1 cellular context compared by ENCODE assay signal in the genomic region with DNA sequence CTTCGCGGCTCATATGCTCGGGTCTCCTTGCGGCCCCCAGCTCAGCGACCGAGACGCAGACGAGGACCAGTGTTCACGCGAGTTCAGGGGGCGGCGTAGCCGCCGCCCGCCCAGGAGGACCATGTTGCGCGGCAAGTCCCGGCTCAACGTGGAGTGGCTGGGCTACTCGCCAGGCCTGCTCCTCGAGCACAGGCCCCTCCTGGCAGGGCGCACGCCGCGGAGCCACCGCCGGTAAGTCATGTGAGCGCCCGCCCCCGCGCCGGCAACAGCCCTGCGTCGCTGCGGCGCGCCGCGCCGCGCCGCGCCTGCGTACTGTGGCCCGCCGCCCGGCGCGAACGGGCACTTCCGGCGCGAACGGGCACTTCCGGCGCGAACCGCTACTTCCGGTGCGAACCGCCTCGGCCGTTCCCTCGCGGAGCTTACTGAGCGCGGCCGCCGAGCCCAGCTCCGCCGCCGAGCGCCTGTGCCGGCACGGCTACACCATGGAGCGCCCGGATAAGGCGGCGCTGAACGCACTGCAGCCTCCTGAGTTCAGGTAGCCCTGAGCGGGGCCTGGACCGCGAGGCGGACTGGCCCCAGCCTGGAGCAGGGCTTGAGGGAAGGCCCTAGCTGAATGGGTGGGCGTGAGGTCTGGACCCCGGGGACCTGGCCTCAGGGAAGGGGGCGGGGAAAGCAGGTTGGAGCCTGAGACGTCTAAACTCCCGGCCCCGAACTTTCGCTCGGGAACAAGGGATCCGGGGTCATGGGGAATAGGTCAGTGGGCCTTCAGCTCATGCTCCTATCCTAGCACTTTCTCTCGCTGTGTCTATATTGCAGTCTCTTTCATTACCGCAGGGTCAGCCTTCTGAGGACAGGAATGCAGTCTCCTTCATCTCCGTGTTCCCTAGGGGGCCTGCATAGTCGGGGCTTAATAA.
TF ChIP-seq lines count a peak whose summit lies in the region.

Gene VMA21 (plus strand): TSS at position 380 of the 914 bp plus-strand sequence. CDS start 103 bp downstream, at position 483.

TF ChIP-seq in HepG2, 621 proteins besides CTCF, POLR2A, EP300 and RAD21 (continued from another document and continues in another):
- TF ChIP-seq ZBTB14 (CRISPR knock-in tag; IDR thresholded peaks at IDR 0.05) (no peak), PLRG1 (conservative IDR thresholded peaks at IDR 0.05) (no peak), ZNF660 (CRISPR knock-in tag; IDR thresholded peaks at IDR 0.05; ENCODE audit: borderline replicate concordance, low read depth) (no peak), ATF7 (IDR thresholded peaks at IDR 0.05) (no peak), ATF7 (CRISPR knock-in tag; IDR thresholded peaks at IDR 0.05) (no peak), AGO2 (optimal IDR thresholded peaks at IDR 0.05; ENCODE audit: low read depth, low read length) (no peak), SP5 (CRISPR knock-in tag; IDR thresholded peaks at IDR 0.05; ENCODE audit: borderline replicate concordance, low read depth) (no peak), BORCS8-MEF2B (CRISPR knock-in tag; IDR thresholded peaks at IDR 0.05) (peak; percentile 19; the same call in 1 of the 2 replicates), TEAD2 (CRISPR knock-in tag; IDR thresholded peaks at IDR 0.05) (0 out of 2 replicates have a peak, but pooled peaks have one; percentile 30), ZSCAN9 (CRISPR knock-in tag; IDR thresholded peaks at IDR 0.05; ENCODE audit: borderline replicate concordance) (no peak), ATF3 (CRISPR knock-in tag; IDR thresholded peaks at IDR 0.05) (no peak), ZNF788 (CRISPR knock-in tag; IDR thresholded peaks at IDR 0.05; ENCODE audit: borderline replicate concordance) (peak; percentile 29; the same call in 1 of the 2 replicates), BRD4 (CRISPR knock-in tag; IDR thresholded peaks at IDR 0.05) (no peak), ZBTB3 (CRISPR knock-in tag; IDR thresholded peaks at IDR 0.05; ENCODE audit: borderline replicate concordance, low read depth) (no peak), ZNF670 (CRISPR knock-in tag; IDR thresholded peaks at IDR 0.05; ENCODE audit: borderline replicate concordance) (no peak), ZBTB39 (CRISPR knock-in tag; IDR thresholded peaks at IDR 0.05) (no peak), ZNF773 (CRISPR knock-in tag; IDR thresholded peaks at IDR 0.05; ENCODE audit: borderline replicate concordance) (peak; percentile 82; the same call in 1 of the 2 replicates), EHMT2 (IDR thresholded peaks at IDR 0.05; ENCODE audit: borderline replicate concordance, low read depth, low read length) (no peak), TCF12 (IDR thresholded peaks at IDR 0.05) (no peak), TCF12 (CRISPR knock-in tag; IDR thresholded peaks at IDR 0.05) (no peak), SMARCC2 (IDR thresholded peaks at IDR 0.05) (no peak), ZNF772 (CRISPR knock-in tag; IDR thresholded peaks at IDR 0.05) (peak; percentile 46; the same call in 1 of the 2 replicates), ATF1 (CRISPR knock-in tag; IDR thresholded peaks at IDR 0.05) (no peak), ZNF503 (CRISPR knock-in tag; IDR thresholded peaks at IDR 0.05) (0 out of 2 replicates have a peak, but pooled peaks have one; percentile 8), ZBTB38 (CRISPR knock-in tag; IDR thresholded peaks at IDR 0.05) (0 out of 2 replicates have a peak, but pooled peaks have one; percentile 18), MXD4 (CRISPR knock-in tag; IDR thresholded peaks at IDR 0.05) (no peak), SOX6 (IDR thresholded peaks at IDR 0.05) (no peak), SOX6 (CRISPR knock-in tag; IDR thresholded peaks at IDR 0.05) (no peak), RFX5 (IDR thresholded peaks at IDR 0.05; ENCODE audit: low read depth, low read length) (no peak), HNF1B (CRISPR knock-in tag; IDR thresholded peaks at IDR 0.05) (no peak), ELF4 (CRISPR knock-in tag; IDR thresholded peaks at IDR 0.05; ENCODE audit: borderline replicate concordance) (no peak), SOX13 (IDR thresholded peaks at IDR 0.05) (no peak), SOX13 (CRISPR knock-in tag; conservative IDR thresholded peaks at IDR 0.05 in 1 of 2, IDR thresholded peaks at IDR 0.05 in 1 of 2) (no peak; a peak in 1 of 4 replicates), ZNF780A (CRISPR knock-in tag; IDR thresholded peaks at IDR 0.05) (no peak), KAT2B (IDR thresholded peaks at IDR 0.05; ENCODE audit: borderline replicate concordance, low read depth, low read length) (no peak), RBM22 (optimal IDR thresholded peaks at IDR 0.05; ENCODE audit: low read length) (no peak), SIX1 (CRISPR knock-in tag; IDR thresholded peaks at IDR 0.05; ENCODE audit: borderline replicate concordance) (no peak), NCOA1 (CRISPR knock-in tag; IDR thresholded peaks at IDR 0.05) (no peak), EZH2 (conservative IDR thresholded peaks at IDR 0.05; ENCODE audit: low read depth, low read length) (no peak), TBX2 (CRISPR knock-in tag; IDR thresholded peaks at IDR 0.05; ENCODE audit: borderline replicate concordance) (peak; percentile 47; the same call in 1 of the 2 replicates), ZNF713 (CRISPR knock-in tag; IDR thresholded peaks at IDR 0.05) (0 out of 2 replicates have a peak, but pooled peaks have one; percentile 30), NR3C1 (CRISPR knock-in tag; IDR thresholded peaks at IDR 0.05) (no peak)
- TF ChIP-seq, protein P1, sequence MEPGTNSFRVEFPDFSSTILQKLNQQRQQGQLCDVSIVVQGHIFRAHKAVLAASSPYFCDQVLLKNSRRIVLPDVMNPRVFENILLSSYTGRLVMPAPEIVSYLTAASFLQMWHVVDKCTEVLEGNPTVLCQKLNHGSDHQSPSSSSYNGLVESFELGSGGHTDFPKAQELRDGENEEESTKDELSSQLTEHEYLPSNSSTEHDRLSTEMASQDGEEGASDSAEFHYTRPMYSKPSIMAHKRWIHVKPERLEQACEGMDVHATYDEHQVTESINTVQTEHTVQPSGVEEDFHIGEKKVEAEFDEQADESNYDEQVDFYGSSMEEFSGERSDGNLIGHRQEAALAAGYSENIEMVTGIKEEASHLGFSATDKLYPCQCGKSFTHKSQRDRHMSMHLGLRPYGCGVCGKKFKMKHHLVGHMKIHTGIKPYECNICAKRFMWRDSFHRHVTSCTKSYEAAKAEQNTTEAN (CRISPR knock-in tag; conservative IDR thresholded peaks at IDR 0.05) = 0 out of 2 replicates have a peak, but pooled peaks have one; percentile 56
- TF ChIP-seq, protein P2, sequence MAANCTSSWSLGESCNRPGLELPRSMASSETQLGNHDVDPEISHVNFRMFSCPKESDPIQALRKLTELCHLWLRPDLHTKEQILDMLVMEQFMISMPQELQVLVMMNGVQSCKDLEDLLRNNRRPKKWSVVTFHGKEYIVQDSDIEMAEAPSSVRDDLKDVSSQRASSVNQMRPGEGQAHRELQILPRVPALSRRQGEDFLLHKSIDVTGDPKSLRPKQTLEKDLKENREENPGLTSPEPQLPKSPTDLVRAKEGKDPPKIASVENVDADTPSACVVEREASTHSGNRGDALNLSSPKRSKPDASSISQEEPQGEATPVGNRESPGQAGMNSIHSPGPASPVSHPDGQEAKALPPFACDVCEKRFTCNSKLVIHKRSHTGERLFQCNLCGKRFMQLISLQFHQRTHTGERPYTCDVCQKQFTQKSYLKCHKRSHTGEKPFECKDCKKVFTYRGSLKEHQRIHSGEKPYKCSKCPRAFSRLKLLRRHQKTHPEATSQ (CRISPR knock-in tag; IDR thresholded peaks at IDR 0.05; ENCODE audit: borderline replicate concordance) = no peak
- TF ChIP-seq, protein P3, sequence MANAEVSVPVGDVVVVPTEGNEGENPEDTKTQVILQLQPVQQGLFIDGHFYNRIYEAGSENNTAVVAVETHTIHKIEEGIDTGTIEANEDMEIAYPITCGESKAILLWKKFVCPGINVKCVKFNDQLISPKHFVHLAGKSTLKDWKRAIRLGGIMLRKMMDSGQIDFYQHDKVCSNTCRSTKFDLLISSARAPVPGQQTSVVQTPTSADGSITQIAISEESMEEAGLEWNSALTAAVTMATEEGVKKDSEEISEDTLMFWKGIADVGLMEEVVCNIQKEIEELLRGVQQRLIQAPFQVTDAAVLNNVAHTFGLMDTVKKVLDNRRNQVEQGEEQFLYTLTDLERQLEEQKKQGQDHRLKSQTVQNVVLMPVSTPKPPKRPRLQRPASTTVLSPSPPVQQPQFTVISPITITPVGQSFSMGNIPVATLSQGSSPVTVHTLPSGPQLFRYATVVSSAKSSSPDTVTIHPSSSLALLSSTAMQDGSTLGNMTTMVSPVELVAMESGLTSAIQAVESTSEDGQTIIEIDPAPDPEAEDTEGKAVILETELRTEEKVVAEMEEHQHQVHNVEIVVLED (CRISPR knock-in tag; IDR thresholded peaks at IDR 0.05; ENCODE audit: borderline replicate concordance) = peak; percentile 74
- TF ChIP-seq, protein P4, sequence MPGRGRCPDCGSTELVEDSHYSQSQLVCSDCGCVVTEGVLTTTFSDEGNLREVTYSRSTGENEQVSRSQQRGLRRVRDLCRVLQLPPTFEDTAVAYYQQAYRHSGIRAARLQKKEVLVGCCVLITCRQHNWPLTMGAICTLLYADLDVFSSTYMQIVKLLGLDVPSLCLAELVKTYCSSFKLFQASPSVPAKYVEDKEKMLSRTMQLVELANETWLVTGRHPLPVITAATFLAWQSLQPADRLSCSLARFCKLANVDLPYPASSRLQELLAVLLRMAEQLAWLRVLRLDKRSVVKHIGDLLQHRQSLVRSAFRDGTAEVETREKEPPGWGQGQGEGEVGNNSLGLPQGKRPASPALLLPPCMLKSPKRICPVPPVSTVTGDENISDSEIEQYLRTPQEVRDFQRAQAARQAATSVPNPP (CRISPR knock-in tag; IDR thresholded peaks at IDR 0.05) = no peak
- TF ChIP-seq, protein P5, sequence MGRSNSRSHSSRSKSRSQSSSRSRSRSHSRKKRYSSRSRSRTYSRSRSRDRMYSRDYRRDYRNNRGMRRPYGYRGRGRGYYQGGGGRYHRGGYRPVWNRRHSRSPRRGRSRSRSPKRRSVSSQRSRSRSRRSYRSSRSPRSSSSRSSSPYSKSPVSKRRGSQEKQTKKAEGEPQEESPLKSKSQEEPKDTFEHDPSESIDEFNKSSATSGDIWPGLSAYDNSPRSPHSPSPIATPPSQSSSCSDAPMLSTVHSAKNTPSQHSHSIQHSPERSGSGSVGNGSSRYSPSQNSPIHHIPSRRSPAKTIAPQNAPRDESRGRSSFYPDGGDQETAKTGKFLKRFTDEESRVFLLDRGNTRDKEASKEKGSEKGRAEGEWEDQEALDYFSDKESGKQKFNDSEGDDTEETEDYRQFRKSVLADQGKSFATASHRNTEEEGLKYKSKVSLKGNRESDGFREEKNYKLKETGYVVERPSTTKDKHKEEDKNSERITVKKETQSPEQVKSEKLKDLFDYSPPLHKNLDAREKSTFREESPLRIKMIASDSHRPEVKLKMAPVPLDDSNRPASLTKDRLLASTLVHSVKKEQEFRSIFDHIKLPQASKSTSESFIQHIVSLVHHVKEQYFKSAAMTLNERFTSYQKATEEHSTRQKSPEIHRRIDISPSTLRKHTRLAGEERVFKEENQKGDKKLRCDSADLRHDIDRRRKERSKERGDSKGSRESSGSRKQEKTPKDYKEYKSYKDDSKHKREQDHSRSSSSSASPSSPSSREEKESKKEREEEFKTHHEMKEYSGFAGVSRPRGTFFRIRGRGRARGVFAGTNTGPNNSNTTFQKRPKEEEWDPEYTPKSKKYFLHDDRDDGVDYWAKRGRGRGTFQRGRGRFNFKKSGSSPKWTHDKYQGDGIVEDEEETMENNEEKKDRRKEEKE (IDR thresholded peaks at IDR 0.05) = no peak
